In the genomic region with DNA sequence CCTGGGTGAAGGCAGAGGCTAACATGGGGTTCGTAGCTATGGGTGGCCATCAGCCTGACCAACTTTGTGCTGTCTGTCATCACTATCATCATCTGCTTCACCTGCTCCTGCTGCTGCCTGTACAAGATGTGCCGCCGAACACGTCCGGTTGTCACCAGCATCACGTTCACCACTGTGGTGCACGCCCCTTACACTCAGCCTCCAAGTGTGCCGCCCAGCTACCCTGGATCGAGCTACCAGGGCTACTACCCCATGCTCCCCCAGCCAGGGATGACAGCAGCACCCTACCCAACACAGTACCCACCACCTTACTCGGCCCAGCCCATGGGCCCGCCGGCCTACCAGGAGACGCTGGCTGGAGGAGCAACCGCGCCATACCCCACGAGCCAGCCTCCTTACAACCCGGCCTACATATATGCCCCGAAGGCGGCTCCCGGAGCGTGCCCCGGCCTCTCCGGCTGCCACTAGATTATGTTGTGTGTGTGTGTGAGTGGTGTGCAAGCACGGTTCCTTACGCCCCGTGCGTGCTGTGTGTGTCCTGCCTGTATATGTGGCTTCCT, we compare ENCODE assay signal across 22 cellular contexts.
A peak's percentile ranks its signal among the peaks of the same experiment; 100 is the strongest.
DNase-seq lines count a peak whose midpoint lies in the region; ATAC-seq, FAIRE-seq and TF ChIP-seq lines count a peak whose summit lies in the region.
"Had no signal": no experiment of that assay in that cellular context is flagged by ENCODE, and none has a peak within 500 bp of the region (broad histone marks: within the 10 kb centered on the region; RNA-seq: fewer than 3 reads in every experiment).

No MANE protein-coding gene starts in this region.

- no peaks in the 10 kb centered on the region for H3K36me3 ChIP-seq in bronchial epithelial cell (ENCODE audit: control insufficient read depth, insufficient read depth, low read length)
- H3K36me3 ChIP-seq: BLaER1 had no signal

- peaks cover 16% of the 10 kb centered on the region for H3K36me3 Mint-ChIP-seq in progenitor cell of endocrine pancreas (ENCODE audit: insufficient read depth)

- DNase-seq in bronchial epithelial cell (ENCODE audit: low read depth) (no peak), progenitor cell of endocrine pancreas (ENCODE audit: low spot score, unreplicated experiment) (no peak), 8988T (no peak), Right ventricle myocardium inferior (ENCODE audit: missing footprints) (no peak)
- DNase-seq: Caco-2; CD4-positive, CD25-positive, alpha-beta regulatory T cell; CD8-positive, alpha-beta T cell; DMS 273 treated with DMSO at 0.1 percent for 48 hours; DMS79; EL; GDM1; GM23248; H7; HCEC 1CT had no signal

- peaks cover 20% of the 10 kb centered on the region for H3K9me3 Mint-ChIP-seq in progenitor cell of endocrine pancreas (ENCODE audit: low read depth)

- H3K4me1 Mint-ChIP-seq in progenitor cell of endocrine pancreas (ENCODE audit: low read depth): no peaks in the 10 kb centered on the region
- H3K4me1 Mint-ChIP-seq: B cell had no signal

- H3K4me3 Mint-ChIP-seq in progenitor cell of endocrine pancreas (ENCODE audit: low read depth): no peak overlapping the region
- H3K4me3 Mint-ChIP-seq: B cell; CD4-positive, CD25-positive, alpha-beta regulatory T cell; CD8-positive, alpha-beta T cell had no signal

- peak; percentile 22 for ATAC-seq in esophagus mucosa
- no peak for ATAC-seq in Right ventricle myocardium inferior
- no peak for ATAC-seq in GM18873 (IDR thresholded peaks at IDR 0.05; ENCODE audit: low FRiP score, unreplicated experiment)
- ATAC-seq: CD8-positive, alpha-beta T cell; GM12878 had no signal

- H3K27me3 Mint-ChIP-seq in progenitor cell of endocrine pancreas: no peaks in the 10 kb centered on the region
- H3K27me3 Mint-ChIP-seq: B cell; CD4-positive, CD25-positive, alpha-beta regulatory T cell had no signal

- peak overlapping the region; percentile 71 for H3K27ac Mint-ChIP-seq in progenitor cell of endocrine pancreas
- H3K27ac Mint-ChIP-seq: B cell; CD4-positive, CD25-positive, alpha-beta regulatory T cell; CD8-positive, alpha-beta T cell had no signal

- TF ChIP-seq CTCF in bronchial epithelial cell (IDR thresholded peaks at IDR 0.05; ENCODE audit: insufficient read depth, low read length, severe bottlenecking) (no peak), progenitor cell of endocrine pancreas (IDR thresholded peaks at IDR 0.05; ENCODE audit: unreplicated experiment) (no peak)

- no peaks in the 10 kb centered on the region for H3K27me3 ChIP-seq in bronchial epithelial cell (ENCODE audit: control insufficient read depth, insufficient read depth, low read length)
- H3K27me3 ChIP-seq: BLaER1 had no signal

- no peak overlapping the region for H3K4me3 ChIP-seq in bronchial epithelial cell (ENCODE audit: low read depth, low read length)
- H3K4me3 ChIP-seq: BLaER1, GM12878, GM23248 had no signal

- intact Hi-C loops in Right ventricle myocardium inferior (cut with DNase I): no loop called here

- peak; percentile 80 for FAIRE-seq in bronchial epithelial cell (lab: Jason Lieb, UNC)
- FAIRE-seq: A204.1, D721Med, GM12878, H1 had no signal
